ENCODE assay signal across 10 cellular contexts in the genomic region with DNA sequence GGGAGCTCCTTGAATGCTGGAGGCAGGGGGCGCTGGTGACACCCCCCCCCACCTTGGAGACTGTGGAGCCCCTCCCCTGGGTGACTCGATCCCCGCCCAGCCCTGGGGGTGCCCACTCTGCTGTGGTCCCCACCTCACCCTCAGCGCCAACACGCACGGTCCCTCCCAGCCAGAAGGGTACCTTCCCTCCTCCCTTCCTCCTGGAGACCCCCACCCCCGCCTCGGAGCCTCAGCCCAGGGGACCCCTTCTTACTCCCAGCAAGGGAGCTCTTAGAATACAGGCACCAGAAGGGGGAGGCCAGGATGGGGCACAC. TPM values are rescaled to one million over a fixed set of nuclear protein-coding genes. Genes with fewer than 3 reads are reported as not detected.
DNase-seq lines count a peak whose midpoint lies in the region; ATAC-seq and TF ChIP-seq lines count a peak whose summit lies in the region.
"Had no signal": no experiment of that assay in that cellular context is flagged by ENCODE, and none has a peak within 500 bp of the region (broad histone marks: within the 10 kb centered on the region; RNA-seq: fewer than 3 reads in every experiment).

No MANE protein-coding gene starts in this region.

- H4K91ac ChIP-seq in mesenchymal stem cell (ENCODE audit: low read length): no peak overlapping the region

- POLR2A ChIA-PET in OCI-LY7 (lab: Charles Lee): no interaction called here

- H4K8ac ChIP-seq in mesenchymal stem cell (ENCODE audit: low read length): peak overlapping the region; percentile 42

- H3K14ac ChIP-seq in mesenchymal stem cell (ENCODE audit: low read length in 2 of 2): no peak overlapping the region

- no peak for TF ChIP-seq POLR2A in vagina (IDR thresholded peaks at IDR 0.05)

- H4K20me1 ChIP-seq in OCI-LY7 (ENCODE audit: insufficient read depth, low read length): no peaks in the 10 kb centered on the region

- H3K4me1 ChIP-seq in right atrium auricular region: peaks cover 0 to 44% of the 10 kb centered on the region in 2 donors
- peaks cover 41% of the 10 kb centered on the region for H3K4me1 ChIP-seq in mesenchymal stem cell (ENCODE audit: control insufficient read depth, insufficient read depth, low read depth, low read length)
- peaks cover 45% of the 10 kb centered on the region for H3K4me1 ChIP-seq in vagina
- H3K4me1 ChIP-seq in OCI-LY7 (ENCODE audit: insufficient read depth, low read length, poor library complexity, severe bottlenecking): peaks cover 4% of the 10 kb centered on the region

- H3K79me2 ChIP-seq in OCI-LY7 (ENCODE audit: insufficient read depth, low read depth, low read length): no peaks in the 10 kb centered on the region

- CTCF ChIA-PET in OCI-LY7 (lab: Charles Lee; ENCODE audit: unreplicated experiment): interaction anchor here (0.8 kb wide), 2 partner anchors 27 to 48 kb away, joined by 3 to 8 read pairs; no protein-coding TSS in a partner anchor

- H3K23ac ChIP-seq in mesenchymal stem cell (ENCODE audit: low read length in 2 of 2): no peak overlapping the region

- H3K9me3 ChIP-seq in right atrium auricular region (no peaks in the 10 kb centered on the region), mesenchymal stem cell (ENCODE audit: control insufficient read depth, low read length) (no peaks in the 10 kb centered on the region), vagina (no peaks in the 10 kb centered on the region), OCI-LY7 (ENCODE audit: low read length) (no peaks in the 10 kb centered on the region)

- intact Hi-C loops in cardiac septum (cut with DNase I) (loop anchor here (2.0 to 5.0 kb wide), 2 partner anchors 37 to 161 kb away; no protein-coding TSS in a partner anchor), vagina (cut with DNase I) (loop anchor here (10.0 kb wide), 1 partner anchor 159 kb away; no protein-coding TSS in a partner anchor), left colon (cut with DNase I, micrococcal nuclease) (loop anchor here in 1 of 2 donors (5.0 kb wide), 1 partner anchor 161 kb away; no protein-coding TSS in a partner anchor), OCI-LY7 (cut with micrococcal nuclease; ENCODE audit: unreplicated experiment) (loop anchor here (1.0 to 10.0 kb wide), 3 partner anchors 36 to 729 kb away; no protein-coding TSS in a partner anchor)

- H3K4me2 ChIP-seq in mesenchymal stem cell (ENCODE audit: low read length, poor library complexity, severe bottlenecking) (peak overlapping the region; percentile 89), OCI-LY7 (ENCODE audit: low read length) (no peak overlapping the region)

- H3K27me3 ChIP-seq in right atrium auricular region (no peaks in the 10 kb centered on the region), mesenchymal stem cell (ENCODE audit: control insufficient read depth in 1 of 2, insufficient read depth in 1 of 2, low read length in 2 of 2) (peaks cover 0 to 24% of the 10 kb centered on the region in 2 experiments), vagina (no peaks in the 10 kb centered on the region)

- BruUV-seq in OCI-LY7 (replicated peaks; lab: Mats Ljungman, UMichigan): no TSS peak

- no peak overlapping the region for H3K9ac ChIP-seq in mesenchymal stem cell (ENCODE audit: low read length)

- H3K18ac ChIP-seq in mesenchymal stem cell (ENCODE audit: low read depth in 1 of 2, low read length in 2 of 2): peak overlapping the region in 1 of 2 experiments; percentile 6

- no peak overlapping the region for H2BK5ac ChIP-seq in mesenchymal stem cell (ENCODE audit: low read depth, low read length, poor library complexity, severe bottlenecking)

- H3K79me1 ChIP-seq in mesenchymal stem cell (replicated peaks; ENCODE audit: low read length, poor library complexity, severe bottlenecking): peaks cover 61% of the 10 kb centered on the region

- TF ChIP-seq CTCF in right atrium auricular region (IDR thresholded peaks at IDR 0.05) (no peak), coronary artery (IDR thresholded peaks at IDR 0.05) (no peak), vagina (IDR thresholded peaks at IDR 0.05) (no peak), OCI-LY7 (conservative IDR thresholded peaks at IDR 0.05; ENCODE audit: low read length) (no peak)

- H2BK120ac ChIP-seq in mesenchymal stem cell (ENCODE audit: low read depth, low read length): peak overlapping the region; percentile 75

- peak overlapping the region; percentile 52 to 55 for H3K27ac ChIP-seq in right atrium auricular region
- H3K27ac ChIP-seq in coronary artery: no peak overlapping the region
- no peak overlapping the region for H3K27ac ChIP-seq in mesenchymal stem cell (ENCODE audit: low read length, poor library complexity, severe bottlenecking)
- peak overlapping the region; percentile 41 for H3K27ac ChIP-seq in vagina
- H3K27ac ChIP-seq in OCI-LY7 (ENCODE audit: low read depth, low read length, poor library complexity, severe bottlenecking): no peak overlapping the region
- H3K27ac ChIP-seq: C4-2B had no signal

- no peak overlapping the region for H2BK15ac ChIP-seq in mesenchymal stem cell (ENCODE audit: low read depth, poor library complexity, severe bottlenecking)

- no peaks in the 10 kb centered on the region for H3K9me2 ChIP-seq in OCI-LY7 (ENCODE audit: insufficient read depth, low read length)

- H2AK5ac ChIP-seq in mesenchymal stem cell (ENCODE audit: low read length, severe bottlenecking): no peak overlapping the region

- DNase-seq in right atrium auricular region (ENCODE audit: low spot score) (no peak), cardiac septum (ENCODE audit: low spot score) (no peak), coronary artery (ENCODE audit: low spot score) (no peak), mesenchymal stem cell (peak; percentile 18), vagina (ENCODE audit: extremely low spot score in 2 of 2) (no peak), left colon (no peak), NCI-H2196 treated with DMSO at 0.1 percent for 48 hours (lab: John Stamatoyannopoulos, UW; ENCODE audit: unreplicated experiment) (no peak), OCI-LY7 (ENCODE audit: low spot score) (no peak)

- 5% methylated on average over 8 of the region's 8 CpGs for WGBS in mesenchymal stem cell

- H3K36me3 ChIP-seq in right atrium auricular region (no peaks in the 10 kb centered on the region), mesenchymal stem cell (ENCODE audit: control insufficient read depth in 1 of 2, insufficient read depth in 2 of 2, low read depth in 1 of 2, low read length in 2 of 2) (peaks cover 0 to 32% of the 10 kb centered on the region in 2 experiments), vagina (no peaks in the 10 kb centered on the region), OCI-LY7 (ENCODE audit: insufficient read depth, low read length) (no peaks in the 10 kb centered on the region)

- H3K4ac ChIP-seq in mesenchymal stem cell (ENCODE audit: low read depth in 1 of 2, low read length in 2 of 2): peak overlapping the region in 1 of 2 experiments; percentile 63

- peak overlapping the region in 1 of 2 experiments; percentile 2 for H2BK12ac ChIP-seq in mesenchymal stem cell (ENCODE audit: low read length in 2 of 2)

- peak overlapping the region; percentile 39 to 60 for H3K4me3 ChIP-seq in right atrium auricular region
- H3K4me3 ChIP-seq in coronary artery: peak overlapping the region; percentile 69
- peak overlapping the region in 1 of 2 experiments; percentile 73 for H3K4me3 ChIP-seq in mesenchymal stem cell (ENCODE audit: insufficient read depth in 1 of 2, low read depth in 1 of 2, low read length in 2 of 2)
- H3K4me3 ChIP-seq in vagina: peak overlapping the region; percentile 47 to 49
- H3K4me3 ChIP-seq in OCI-LY7 (ENCODE audit: low read depth, low read length, poor library complexity, severe bottlenecking): no peak overlapping the region
- H3K4me3 ChIP-seq: GM12878 had no signal

- no peak for ATAC-seq in left colon

- H2AFZ ChIP-seq in mesenchymal stem cell (ENCODE audit: low read depth, low read length): no peak overlapping the region
- no peak overlapping the region for H2AFZ ChIP-seq in OCI-LY7 (ENCODE audit: low read length)

RNA-seq across cellular contexts. Expression of a gene that starts 5.6 kb away (rescaled TPM):
- total RNA-seq in right atrium auricular region (1 to 10 TPM; 7.0 to 7.9 TPM), cardiac septum (14.9 TPM), vagina (17.2 TPM), left colon (10 to 100 TPM; 14.1 to 22.3 TPM), OCI-LY7 (2022) (1.7 and 2.4 TPM in 2 replicates)
- polyA plus RNA-seq in mesenchymal stem cell (2013, experiment 1 of 2): 6.5 TPM
- polyA plus RNA-seq in mesenchymal stem cell (2013, experiment 2 of 2): 6.7 TPM
- total RNA-seq in OCI-LY7 (2014; rRNA removed; shearing (Covaris generic)): 0.67 and 1.6 TPM in 2 replicates

RNA-seq across cellular contexts. Expression of a gene that starts 19.9 kb away (rescaled TPM):
- total RNA-seq in right atrium auricular region (1 to 10 TPM; 4.4 to 7.4 TPM), cardiac septum (8.5 TPM), vagina (32.7 TPM), left colon (10 to 100 TPM; 21.7 to 71.9 TPM), OCI-LY7 (2022) (0.65 and 1.7 TPM in 2 replicates)
- 2.9 TPM for polyA plus RNA-seq in mesenchymal stem cell (2013, experiment 1 of 2)
- 2.4 TPM for polyA plus RNA-seq in mesenchymal stem cell (2013, experiment 2 of 2)
- 1.7 and 2.8 TPM in 2 replicates for total RNA-seq in OCI-LY7 (2014; rRNA removed; shearing (Covaris generic))

Comparison
In these comparisons a context has a peak if more than half of its experiments do, and no peak if none do; other contexts are left out.
1. H3K27ac ChIP-seq: peak in right atrium auricular region (2 of 2) and vagina (single experiment); none in coronary artery (0 of 2), mesenchymal stem cell (single experiment) and OCI-LY7 (single experiment).